In the genomic region with DNA sequence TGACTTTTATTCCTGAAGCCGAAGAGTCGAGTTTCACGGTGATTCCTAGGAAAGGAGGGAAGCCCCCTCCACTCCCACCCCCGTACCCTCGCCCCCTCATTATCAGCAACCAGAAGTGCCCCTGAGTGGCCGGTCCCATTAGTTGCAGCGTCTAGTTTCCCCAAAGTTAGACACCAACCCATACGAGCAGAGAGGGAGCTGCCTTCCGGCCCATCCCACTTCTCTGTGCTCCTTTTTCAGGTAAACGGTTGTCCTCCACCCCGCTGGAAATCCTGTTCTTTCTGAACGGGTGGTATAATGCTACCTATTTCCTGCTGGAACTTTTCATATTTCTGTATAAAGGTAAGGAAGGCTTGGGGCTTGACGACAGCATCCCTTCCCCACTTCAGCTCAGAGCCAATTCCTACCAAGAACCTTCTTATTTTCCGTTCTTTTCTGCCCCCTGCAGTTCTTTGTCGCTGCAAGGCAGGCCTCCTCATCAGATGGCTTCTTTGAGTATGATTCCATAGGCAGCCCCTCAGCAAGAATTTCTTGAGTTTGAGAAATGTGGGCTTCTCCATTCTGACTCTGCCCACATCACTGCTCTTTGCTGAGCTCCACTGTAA, we compare ENCODE assay signal across 8 cellular contexts. TPM values are rescaled to one million over a fixed set of nuclear protein-coding genes. Genes with fewer than 3 reads are reported as not detected.
A peak's percentile ranks its signal among the peaks of the same experiment; 100 is the strongest.
DNase-seq lines count a peak whose midpoint lies in the region; TF ChIP-seq lines count a peak whose summit lies in the region.

No MANE protein-coding gene starts in this region.

- H3K4me3 Mint-ChIP-seq in brain, result peak overlapping the region; percentile 91 to 98 (median 94)
- H3K4me3 Mint-ChIP-seq in stimulated activated naive CD8-positive, alpha-beta T cell treated with anti-CD3 and anti-CD28 coated beads, Interleukin-15, Interleukin-2, amounts not matched to agents 100 ng/mL and 50 ng/mL, for 24 hours, result peak overlapping the region; percentile 91

- H3K27me3 ChIP-seq in GM06990 (replicated peaks; ENCODE audit: control insufficient read depth, insufficient read depth, low read length), result no peaks in the 10 kb centered on the region
- H3K27me3 ChIP-seq in kidney epithelial cell (ENCODE audit: control insufficient read depth, insufficient read depth, low read length), result no peaks in the 10 kb centered on the region

- peak overlapping the region; percentile 76 for H3K27ac ChIP-seq in 22Rv1

- H3K36me3 ChIP-seq in GM06990 (ENCODE audit: control insufficient read depth, insufficient read depth, low read length) (peaks cover 3% of the 10 kb centered on the region), kidney epithelial cell (ENCODE audit: control insufficient read depth, insufficient read depth, low read length) (no peaks in the 10 kb centered on the region)

- peak overlapping the region; percentile 90 to 96 (median 92) for H3K27ac Mint-ChIP-seq in brain
- peak overlapping the region; percentile 92 for H3K27ac Mint-ChIP-seq in stimulated activated naive CD8-positive, alpha-beta T cell treated with anti-CD3 and anti-CD28 coated beads, Interleukin-15, Interleukin-2, amounts not matched to agents 100 ng/mL and 50 ng/mL, for 24 hours

- H3K27me3 Mint-ChIP-seq in brain, result no peaks in the 10 kb centered on the region
- H3K27me3 Mint-ChIP-seq in stimulated activated naive CD8-positive, alpha-beta T cell treated with anti-CD3 and anti-CD28 coated beads, Interleukin-15, Interleukin-2, amounts not matched to agents 100 ng/mL and 50 ng/mL, for 24 hours, result no peaks in the 10 kb centered on the region

- TF ChIP-seq CTCF in 22Rv1 (IDR thresholded peaks at IDR 0.05) (peak; percentile 8; the same call in 1 of the 2 replicates), GM06990 (IDR thresholded peaks at IDR 0.05; ENCODE audit: insufficient read depth, low read length, poor library complexity, severe bottlenecking) (peak; percentile 36), brain (conservative IDR thresholded peaks at IDR 0.05) (no peak), kidney epithelial cell (IDR thresholded peaks at IDR 0.05; ENCODE audit: insufficient read depth, low read length, poor library complexity, severe bottlenecking) (peak; percentile 40)

- H3K4me1 Mint-ChIP-seq in brain, result peaks cover 24% of the 10 kb centered on the region
- H3K4me1 Mint-ChIP-seq in stimulated activated naive CD8-positive, alpha-beta T cell treated with anti-CD3 and anti-CD28 coated beads, Interleukin-15, Interleukin-2, amounts not matched to agents 100 ng/mL and 50 ng/mL, for 24 hours (ENCODE audit: low read depth), result peaks cover 26% of the 10 kb centered on the region

- H3K4me3 ChIP-seq in GM06990 (replicated peaks; ENCODE audit: low read depth, low read length) (peak overlapping the region; percentile 78), kidney epithelial cell (ENCODE audit: low read depth, low read length) (peak overlapping the region; percentile 69)

- peaks cover 48% of the 10 kb centered on the region for H3K36me3 Mint-ChIP-seq in brain
- peaks cover 11% of the 10 kb centered on the region for H3K36me3 Mint-ChIP-seq in stimulated activated naive CD8-positive, alpha-beta T cell treated with anti-CD3 and anti-CD28 coated beads, Interleukin-15, Interleukin-2, amounts not matched to agents 100 ng/mL and 50 ng/mL, for 24 hours (ENCODE audit: low read depth)

- peaks cover 3 to 11% (median 7%) of the 10 kb centered on the region in 5 experiments for H3K9me3 Mint-ChIP-seq in brain
- H3K9me3 Mint-ChIP-seq in stimulated activated naive CD8-positive, alpha-beta T cell treated with anti-CD3 and anti-CD28 coated beads, Interleukin-15, Interleukin-2, amounts not matched to agents 100 ng/mL and 50 ng/mL, for 24 hours, result no peaks in the 10 kb centered on the region

- no peak for DNase-seq in GM06990 (ENCODE audit: extremely low read depth, insufficient read length)
- peak; percentile 19 for DNase-seq in NOMO-1 treated with DMSO at 0.1 percent for 48 hours (lab: John Stamatoyannopoulos, UW; ENCODE audit: unreplicated experiment)
- DNase-seq in kidney epithelial cell (ENCODE audit: low read depth), result no peak
- DNase-seq in AG08396 (ENCODE audit: low spot score), result no peak
- DNase-seq in globus pallidus (ENCODE audit: low spot score), result no peak

RNA-seq across cellular contexts. Expression of a gene that starts 0.7 kb away (rescaled TPM):
- polyA plus RNA-seq in brain (ENCODE audit: insufficient read depth, low read depth, low replicate concordance), result 15.5 TPM
- total RNA-seq in kidney epithelial cell, result 15.9 and 18.3 TPM in 2 replicates

RNA-seq across cellular contexts. Expression of a gene that starts 30.9 kb away (rescaled TPM):
- polyA plus RNA-seq in brain (ENCODE audit: insufficient read depth, low read depth, low replicate concordance), result 26.1 TPM
- total RNA-seq in kidney epithelial cell, result 28.0 and 38.8 TPM in 2 replicates

RNA-seq across cellular contexts. Expression of a gene that starts 31.4 kb away (rescaled TPM):
- 35.7 TPM for polyA plus RNA-seq in brain (ENCODE audit: insufficient read depth, low read depth, low replicate concordance)
- total RNA-seq in kidney epithelial cell, result 30.2 and 39.0 TPM in 2 replicates

RNA-seq across cellular contexts. Expression of a gene that starts 36.7 kb away (rescaled TPM):
- 94.7 TPM for polyA plus RNA-seq in brain (ENCODE audit: insufficient read depth, low read depth, low replicate concordance)
- 47.5 and 53.9 TPM in 2 replicates for total RNA-seq in kidney epithelial cell

RNA-seq across cellular contexts. Expression of a gene that starts 36.8 kb away (rescaled TPM):
- polyA plus RNA-seq in brain (ENCODE audit: insufficient read depth, low read depth, low replicate concordance), result 48.2 TPM
- 32.6 and 35.5 TPM in 2 replicates for total RNA-seq in kidney epithelial cell

Comparison
In these comparisons a context has a peak if more than half of its experiments do, and no peak if none do; other contexts are left out.
1. CTCF ChIP-seq: peak in 22Rv1 (single experiment), GM06990 (single experiment) and kidney epithelial cell (single experiment); none in brain (0 of 2).